ENCODE assay signal across 9 cellular contexts in genomic region chr5:168295574-168296201, GRCh38. TPM values are rescaled to one million over a fixed set of nuclear protein-coding genes. Genes with fewer than 3 reads are reported as not detected.
DNase-seq lines count a peak whose midpoint lies in the region; ATAC-seq and TF ChIP-seq lines count a peak whose summit lies in the region.
"Had no signal": no experiment of that assay in that cellular context is flagged by ENCODE, and none has a peak within 500 bp of the region (broad histone marks: within the 10 kb centered on the region; RNA-seq: fewer than 3 reads in every experiment).

No MANE protein-coding gene starts in this region.

- peaks cover 48% of the 10 kb centered on the region for H3K4me1 ChIP-seq in PC-3 (ENCODE audit: insufficient read depth, low read length)
- H3K4me1 ChIP-seq in mucosa of stomach (ENCODE audit: control insufficient read depth, insufficient read depth, low read length), result peaks cover 37% of the 10 kb centered on the region
- peaks cover 5 to 37% (median 19%) of the 10 kb centered on the region in 3 donors for H3K4me1 ChIP-seq in esophagus squamous epithelium
- H3K4me1 ChIP-seq in Peyer's patch, result peaks cover 0 to 23% (median 4%) of the 10 kb centered on the region in 4 donors

- H3F3A ChIP-seq in PC-3 (ENCODE audit: low read length, unreplicated experiment), result no peaks in the 10 kb centered on the region

- H3K9me3 ChIP-seq in PC-3 (ENCODE audit: low read length) (no peaks in the 10 kb centered on the region), mucosa of stomach (ENCODE audit: control insufficient read depth, low read length) (no peaks in the 10 kb centered on the region), esophagus squamous epithelium (no peaks in the 10 kb centered on the region), Peyer's patch (peaks cover 0 to 3% (median 0%) of the 10 kb centered on the region in 4 donors)

- H3K27me3 ChIP-seq in PC-3 (ENCODE audit: low read length), result no peaks in the 10 kb centered on the region
- H3K27me3 ChIP-seq in mucosa of stomach (ENCODE audit: control insufficient read depth, insufficient read depth, low read length), result peaks cover 8% of the 10 kb centered on the region
- H3K27me3 ChIP-seq in esophagus squamous epithelium, result peaks cover 0 to 48% (median 3%) of the 10 kb centered on the region in 4 donors
- no peaks in the 10 kb centered on the region for H3K27me3 ChIP-seq in Peyer's patch

- TF ChIP-seq POLR2A in esophagus squamous epithelium (IDR thresholded peaks at IDR 0.05) (no peak), Peyer's patch (IDR thresholded peaks at IDR 0.05) (no peak)

- peak overlapping the region; percentile 98 for H3K4me2 ChIP-seq in PC-3 (ENCODE audit: low read length)

- H3K79me2 ChIP-seq in PC-3 (ENCODE audit: low read length), result peaks cover 95% of the 10 kb centered on the region

- CTCF ChIA-PET in PC-3 (lab: Charles Lee), result interaction anchor here (1.0 kb wide), 2 partner anchors 20 to 71 kb away, joined by 3 read pairs; no protein-coding TSS in a partner anchor

- H3K9me2 ChIP-seq in PC-3 (replicated peaks; ENCODE audit: low read length), result no peaks in the 10 kb centered on the region

- no peak overlapping the region for H3K9ac ChIP-seq in PC-3 (ENCODE audit: low read length)
- peak overlapping the region; percentile 54 for H3K9ac ChIP-seq in mucosa of stomach (ENCODE audit: low read length)

- DNase-seq in C1 segment of cervical spinal cord (lab: John Stamatoyannopoulos, UW), result peak in 10 of 14 donors; percentile 19 to 84 (median 54)
- peak; percentile 80 for DNase-seq in PC-3
- DNase-seq in epithelial cell of proximal tubule (ENCODE audit: low read depth), result no peak
- no peak for DNase-seq in HUDEP-2 (lab: John Stamatoyannopoulos, UW; ENCODE audit: unreplicated experiment in 76 of 76)
- DNase-seq in esophagus squamous epithelium (lab: John Stamatoyannopoulos, UW), result no peak
- DNase-seq in NCI-H146 treated with DMSO at 0.1 percent for 48 hours (lab: John Stamatoyannopoulos, UW; ENCODE audit: unreplicated experiment), result no peak
- no peak for DNase-seq in Peyer's patch
- DNase-seq: activated CD4-positive, alpha-beta T cell treated with anti-CD3 and anti-CD28 coated beads, Interleukin-2, amount 50 U/mL, for 4 hours had no signal

- peak; percentile 59 for ATAC-seq in PC-3

- POLR2A ChIA-PET in PC-3 (lab: Charles Lee; ENCODE audit: unreplicated experiment), result no interaction called here

- BruUV-seq in PC-3 (replicated peaks; lab: Mats Ljungman, UMichigan), result TSS peak; percentile 1

- 36 to 59% methylated on average over 3 to 9 of the region's 12 CpGs for WGBS in esophagus squamous epithelium, 2 donors

- TF ChIP-seq CTCF in PC-3 (conservative IDR thresholded peaks at IDR 0.05; ENCODE audit: low read depth, low read length) (peak; percentile 49; the same call in 1 of the 2 replicates), epithelial cell of proximal tubule (conservative IDR thresholded peaks at IDR 0.05; ENCODE audit: low read depth, low read length) (peak; percentile 73), esophagus squamous epithelium (IDR thresholded peaks at IDR 0.05) (peak in 3 of 6 experiments; percentile 11 to 50 (median 45)), Peyer's patch (IDR thresholded peaks at IDR 0.05) (no peak)

- peaks cover 7% of the 10 kb centered on the region; the same call in 1 of the 2 replicates for H3K36me3 ChIP-seq in PC-3 (ENCODE audit: low read depth, low read length)
- H3K36me3 ChIP-seq in mucosa of stomach (ENCODE audit: control insufficient read depth, insufficient read depth, low read length), result no peaks in the 10 kb centered on the region
- H3K36me3 ChIP-seq in esophagus squamous epithelium, result no peaks in the 10 kb centered on the region
- no peaks in the 10 kb centered on the region for H3K36me3 ChIP-seq in Peyer's patch

- no peak overlapping the region for H2AFZ ChIP-seq in PC-3 (ENCODE audit: low read length)

- H4K20me1 ChIP-seq in PC-3 (ENCODE audit: low read length), result peaks cover 34% of the 10 kb centered on the region

- H3K4me3 ChIP-seq in PC-3 (ENCODE audit: low read length) (peak overlapping the region; percentile 49), epithelial cell of proximal tubule (ENCODE audit: low read depth, low read length) (peak overlapping the region; percentile 91), mucosa of stomach (ENCODE audit: low read length) (no peak overlapping the region), esophagus squamous epithelium (peak overlapping the region in 1 of 4 donors; percentile 7), Peyer's patch (no peak overlapping the region)

- H3K27ac ChIP-seq in PC-3 (ENCODE audit: low read length) (peak overlapping the region; percentile 35), esophagus squamous epithelium (peak overlapping the region in 1 of 4 donors; percentile 39), Peyer's patch (no peak overlapping the region)

- intact Hi-C loops in PC-3 (cut with micrococcal nuclease) (loop anchor here (1.0 to 2.0 kb wide), 2 partner anchors 19 to 70 kb away; no protein-coding TSS in a partner anchor), esophagus squamous epithelium (cut with DNase I) (no loop called here)

RNA-seq across cellular contexts. Expression of gene WWC1, which starts 4.2 kb away (rescaled TPM):
- total RNA-seq in PC-3 (2014; rRNA removed), result 31.8 and 44.2 TPM in 2 replicates
- total RNA-seq in epithelial cell of proximal tubule, result 87.2 and 94.5 TPM in 2 replicates
- 10 to 100 TPM; 14.4 to 25.0 (median 16.1) TPM for total RNA-seq in esophagus squamous epithelium
- 10 to 100 TPM; 47.0 to 63.2 (median 52.8) TPM for total RNA-seq in Peyer's patch

Comparison
In these comparisons a context has a peak if more than half of its experiments do, and no peak if none do; other contexts are left out.
1. DNase-seq: peak in C1 segment of cervical spinal cord (10 of 14) and PC-3 (single experiment); none in epithelial cell of proximal tubule (single experiment), HUDEP-2 (0 of 76), esophagus squamous epithelium (single experiment), NCI-H146 treated with DMSO at 0.1 percent for 48 hours (single experiment) and Peyer's patch (0 of 3).
2. H3K4me3 ChIP-seq: peak in PC-3 (single experiment) and epithelial cell of proximal tubule (single experiment); none in mucosa of stomach (single experiment) and Peyer's patch (0 of 4).
3. CTCF ChIP-seq: peak in PC-3 (single experiment) and epithelial cell of proximal tubule (single experiment); none in Peyer's patch (0 of 6).